Comparison of ENCODE assay signal across 5 cellular contexts in the genomic region with DNA sequence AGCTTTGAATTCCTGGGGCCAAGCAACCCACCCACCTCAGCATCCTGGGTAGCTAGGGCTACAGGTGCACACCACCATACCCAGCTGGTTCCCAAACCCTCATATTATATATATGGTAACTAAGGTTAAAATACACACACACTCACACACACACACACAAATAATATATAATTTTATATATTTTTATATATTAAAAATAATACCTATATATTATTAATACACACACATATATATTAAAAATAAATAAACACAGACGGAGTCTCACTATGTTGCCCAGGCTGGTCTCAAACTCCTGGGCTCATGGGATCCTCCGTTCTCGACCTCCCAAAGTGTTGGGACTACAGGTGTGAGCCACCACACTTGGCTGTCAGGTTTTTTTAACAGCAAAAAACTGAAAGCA.
"Had no signal": no experiment of that assay in that cellular context is flagged by ENCODE, and none has a peak within 500 bp of the region (broad histone marks: within the 10 kb centered on the region; RNA-seq: fewer than 3 reads in every experiment).

No MANE protein-coding gene starts in this region.

- H3K4me3 ChIP-seq: GM23338, K562 had no signal

- H3K4me3 Mint-ChIP-seq: GM23338, H9 had no signal

- H3K9me3 Mint-ChIP-seq: GM23338, H9 had no signal

- H3K27ac Mint-ChIP-seq: GM23338 had no signal

- H3K4me1 Mint-ChIP-seq: GM23338, H9 had no signal

- DNase-seq: H9, HCEC 1CT, IMR-90 had no signal
